ENCODE assay signal across 8 cellular contexts in the genomic region with DNA sequence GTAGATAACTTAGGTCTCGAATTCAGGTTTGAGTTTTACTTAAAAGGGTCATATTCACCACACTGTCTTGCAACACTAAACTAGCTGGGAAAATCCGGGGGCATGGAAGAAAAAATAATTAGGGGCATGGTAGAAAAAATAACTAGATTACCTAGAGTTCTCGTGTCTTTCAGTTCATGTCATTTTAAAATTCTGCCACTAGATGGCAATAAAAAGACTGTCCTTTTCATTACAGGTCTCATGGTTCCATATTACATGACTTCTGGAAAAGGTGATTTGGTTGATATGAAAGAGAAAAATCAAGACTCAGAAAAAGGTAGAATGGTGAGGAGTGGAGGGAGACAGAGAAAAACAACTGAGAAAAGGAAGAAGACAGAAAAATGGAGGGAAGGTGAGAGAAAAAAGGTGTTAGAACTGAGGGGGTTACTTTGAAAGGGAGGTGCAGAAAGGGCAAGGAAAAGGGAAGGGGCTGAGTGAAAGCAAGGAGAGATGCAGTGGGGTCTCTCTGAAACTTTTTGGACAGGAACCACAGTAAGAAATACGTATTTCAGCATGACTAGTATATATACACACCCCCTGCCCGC.
A peak's percentile ranks its signal among the peaks of the same experiment; 100 is the strongest.
DNase-seq lines count a peak whose midpoint lies in the region; ATAC-seq, FAIRE-seq and TF ChIP-seq lines count a peak whose summit lies in the region.

No MANE protein-coding gene starts in this region.

- H4K20me1 ChIP-seq in IMR-90 (ENCODE audit: insufficient read depth, low read length) (no peaks in the 10 kb centered on the region), SK-N-SH (ENCODE audit: insufficient read depth) (no peaks in the 10 kb centered on the region)

- H3K4me3 ChIP-seq in IMR-90 (ENCODE audit: insufficient read depth, low read depth, low read length) (no peak overlapping the region), SK-N-SH (ENCODE audit: low read depth in 2 of 2, low read length in 1 of 2) (no peak overlapping the region), parathyroid adenoma (ENCODE audit: low read depth, low read length) (no peak overlapping the region)

- no peak for TF ChIP-seq POLR2A in IMR-90 (IDR thresholded peaks at IDR 0.05; ENCODE audit: low read depth, low read length)

- no peak overlapping the region for H3K4me2 ChIP-seq in IMR-90 (ENCODE audit: low read depth, low read length)
- no peak overlapping the region for H3K4me2 ChIP-seq in SK-N-SH
- no peak overlapping the region for H3K4me2 ChIP-seq in parathyroid adenoma (ENCODE audit: low read length)

- peak; percentile 70 for TF ChIP-seq RAD21 in IMR-90 (IDR thresholded peaks at IDR 0.05; ENCODE audit: low read length)
- peak; percentile 85 for TF ChIP-seq RAD21 in SK-N-SH (IDR thresholded peaks at IDR 0.05; ENCODE audit: low read length)

- H2AK9ac ChIP-seq in IMR-90 (replicated peaks; ENCODE audit: low read depth, low read length, poor library complexity), result no peak overlapping the region

- no peak for TF ChIP-seq EP300 in SK-N-SH (IDR thresholded peaks at IDR 0.05; ENCODE audit: borderline replicate concordance in 1 of 2, low read depth in 1 of 2, low read length in 1 of 2)

- H2BK120ac ChIP-seq in IMR-90 (ENCODE audit: low read depth, low read length), result no peak overlapping the region

- H3K9me3 ChIP-seq in IMR-90 (ENCODE audit: control insufficient read depth, insufficient read depth, low read length) (no peaks in the 10 kb centered on the region), SK-N-SH (no peaks in the 10 kb centered on the region), parathyroid adenoma (ENCODE audit: control insufficient read depth, low read length) (no peaks in the 10 kb centered on the region)

- TF ChIP-seq CTCF in D721Med (IDR thresholded peaks at IDR 0.05; ENCODE audit: insufficient read depth, missing control alignments) (peak; percentile 65), IMR-90 (conservative IDR thresholded peaks at IDR 0.05; ENCODE audit: low read depth, low read length) (peak; percentile 63), SK-N-SH (IDR thresholded peaks at IDR 0.05) (peak; percentile 76), parathyroid adenoma (IDR thresholded peaks at IDR 0.05) (peak; percentile 60)

- no peak overlapping the region for H4K8ac ChIP-seq in IMR-90 (ENCODE audit: low read depth in 2 of 2, low read length in 2 of 2)

- dilution Hi-C loops in IMR-90 (cut with HindIII; ENCODE audit: low sequenced_read_pairs, unreplicated experiment), result no loop called here

- H3K79me1 ChIP-seq in IMR-90 (ENCODE audit: low read depth in 1 of 2, low read length in 2 of 2), result peaks cover 13 to 33% of the 10 kb centered on the region in 2 experiments

- H3K27me3 ChIP-seq in IMR-90 (ENCODE audit: control insufficient read depth, insufficient read depth, low read length) (no peaks in the 10 kb centered on the region), SK-N-SH (ENCODE audit: insufficient read depth) (no peaks in the 10 kb centered on the region), parathyroid adenoma (ENCODE audit: control insufficient read depth, insufficient read depth, low read length) (no peaks in the 10 kb centered on the region)

- no peak overlapping the region for H3K23ac ChIP-seq in IMR-90 (ENCODE audit: low read depth, low read length)

- H3K4ac ChIP-seq in IMR-90 (ENCODE audit: low read depth, low read length), result no peak overlapping the region

- no peak overlapping the region for H4K5ac ChIP-seq in IMR-90 (ENCODE audit: low read depth, low read length)

- BruUV-seq in IMR-90 (replicated peaks; lab: Mats Ljungman, UMichigan), result no TSS peak

- H3K79me2 ChIP-seq in SK-N-SH (ENCODE audit: insufficient read depth) (peaks cover 6% of the 10 kb centered on the region; the same call in 1 of the 2 replicates), parathyroid adenoma (no peaks in the 10 kb centered on the region)

- DNase-seq in D721Med (ENCODE audit: insufficient read length, low spot score) (no peak), GM19239 (ENCODE audit: insufficient read length, low spot score) (no peak), IMR-90 (peak; percentile 56), SK-N-SH (peak; percentile 33), fibroblast of peridontal ligament (ENCODE audit: extremely low read depth) (peak; percentile 73)
- no peak for DNase-seq in stimulated activated CD4-positive, alpha-beta T cell treated with anti-CD3 and anti-CD28 coated beads, Interleukin-1b, Interleukin-23, amount 100 ng/mL, for 48 hours

- H3K9me1 ChIP-seq in IMR-90 (ENCODE audit: insufficient read depth, low read length), result peaks cover 8% of the 10 kb centered on the region; the same call in 1 of the 2 replicates

- no peak overlapping the region for H3K18ac ChIP-seq in IMR-90 (ENCODE audit: low read depth, low read length)

- peak; percentile 97 for FAIRE-seq in D721Med (lab: Jason Lieb, UNC)
- peak; percentile 91 for FAIRE-seq in GM19239 (lab: Jason Lieb, UNC)

- ATAC-seq in IMR-90 (ENCODE audit: low read depth) (peak; percentile 79; the same call in 1 of the 2 replicates), GM18519 (IDR thresholded peaks at IDR 0.05; ENCODE audit: low FRiP score, unreplicated experiment) (no peak)

- intact Hi-C loops in IMR-90 (cut with micrococcal nuclease), result loop anchor here (1.0 to 10.0 kb wide), 4 partner anchors 110 to 1384 kb away; a partner anchor contains a TSS

- no peak overlapping the region for H3K56ac ChIP-seq in IMR-90 (ENCODE audit: extremely low read depth, insufficient read depth, low read length)

- H4K91ac ChIP-seq in IMR-90 (ENCODE audit: insufficient read depth, low read depth, low read length), result no peak overlapping the region

- H3K4me1 ChIP-seq in IMR-90 (ENCODE audit: control insufficient read depth, insufficient read depth, low read length) (peaks cover 6% of the 10 kb centered on the region), SK-N-SH (ENCODE audit: control insufficient read depth in 1 of 2, insufficient read depth in 2 of 2, low read depth in 1 of 2, low read length in 1 of 2) (peaks cover 8 to 9% of the 10 kb centered on the region in 2 experiments; a peak in 3 of 4 replicates), parathyroid adenoma (no peaks in the 10 kb centered on the region)

- no peak overlapping the region; the same call in 1 of the 2 replicates for H2BK20ac ChIP-seq in IMR-90 (ENCODE audit: low read depth, low read length)

- no peaks in the 10 kb centered on the region for H3K9me2 ChIP-seq in SK-N-SH

- H2AFZ ChIP-seq in IMR-90 (replicated peaks; ENCODE audit: low read length, poor library complexity), result no peak overlapping the region
- no peak overlapping the region for H2AFZ ChIP-seq in SK-N-SH (ENCODE audit: low read depth)
- no peak overlapping the region for H2AFZ ChIP-seq in parathyroid adenoma

- no peak overlapping the region for H2AK5ac ChIP-seq in IMR-90 (ENCODE audit: low read depth, low read length)

- H3K27ac ChIP-seq in IMR-90 (ENCODE audit: insufficient read depth, low read length) (no peak overlapping the region), SK-N-SH (ENCODE audit: low read depth in 2 of 2, low read length in 1 of 2) (peak overlapping the region in 1 of 2 experiments; percentile 69; a peak in 2 of 4 replicates), parathyroid adenoma (no peak overlapping the region)

- no peak overlapping the region for H3K14ac ChIP-seq in IMR-90 (replicated peaks; ENCODE audit: low read depth, low read length)

- in situ Hi-C loops in IMR-90 (cut with MboI; ENCODE audit: low sequenced_read_pairs), result loop anchor here (25.0 kb wide), 1 partner anchor 452 kb away; no protein-coding TSS in a partner anchor

- H3K9ac ChIP-seq in IMR-90 (ENCODE audit: low read depth, low read length), result no peak overlapping the region
- no peak overlapping the region for H3K9ac ChIP-seq in SK-N-SH
- H3K9ac ChIP-seq in parathyroid adenoma, result no peak overlapping the region

- no CpG with 5 or more reads among the region's 5 CpGs for WGBS in IMR-90 (ENCODE audit: extremely low coverage in 2 of 2, insufficient read length in 1 of 2), 2 experiments
- 33% methylated on average over 5 of the region's 5 CpGs for WGBS in SK-N-SH (ENCODE audit: low lambda C conversion rate)

- POLR2A ChIA-PET in IMR-90 (lab: Charles Lee; ENCODE audit: unreplicated experiment), result no interaction called here
- POLR2A ChIA-PET in SK-N-SH (lab: Yijun Ruan, JAX), result no interaction called here

- no peaks in the 10 kb centered on the region for H3F3A ChIP-seq in SK-N-SH (replicated peaks; ENCODE audit: insufficient read depth)

- H2BK15ac ChIP-seq in IMR-90 (ENCODE audit: low read depth, low read length), result no peak overlapping the region

- H3K36me3 ChIP-seq in IMR-90 (ENCODE audit: control insufficient read depth, insufficient read depth, low read length) (no peaks in the 10 kb centered on the region), SK-N-SH (replicated peaks in 1 of 2; ENCODE audit: control insufficient read depth in 1 of 2, insufficient read depth in 2 of 2, low read length in 1 of 2) (no peaks in the 10 kb centered on the region), parathyroid adenoma (ENCODE audit: control insufficient read depth, insufficient read depth, low read length) (no peaks in the 10 kb centered on the region)

- H2BK5ac ChIP-seq in IMR-90 (ENCODE audit: low read depth, low read length, poor library complexity, severe bottlenecking), result no peak overlapping the region

- CTCF ChIA-PET in IMR-90 (lab: Yijun Ruan, JAX), result interaction anchor here (0.6 to 1.4 kb wide), 5 partner anchors 22 to 451 kb away, joined by 3 to 4 read pairs (median 3); no protein-coding TSS in a partner anchor
- CTCF ChIA-PET in SK-N-SH (lab: Yijun Ruan, JAX), result interaction anchor here (0.6 to 3.6 kb wide), 24 partner anchors 13 to 1423 kb away, joined by 3 to 29 read pairs (median 4); no protein-coding TSS in a partner anchor

TF ChIP-seq in IMR-90, 13 proteins besides CTCF, POLR2A, EP300 and RAD21:
- TF ChIP-seq SMC3 (IDR thresholded peaks at IDR 0.05; ENCODE audit: low read depth, low read length), result peak; percentile 50; the same call in 1 of the 2 replicates
- TF ChIP-seq MAFK (IDR thresholded peaks at IDR 0.05; ENCODE audit: low read depth, low read length), result no peak

TF ChIP-seq in SK-N-SH, 30 proteins besides CTCF, POLR2A, EP300 and RAD21 (continues in another document):
- TF ChIP-seq GATA2 (CRISPR knock-in tag; IDR thresholded peaks at IDR 0.05) (0 out of 2 replicates have a peak, but pooled peaks have one; percentile 25), SMC3 (IDR thresholded peaks at IDR 0.05; ENCODE audit: low read depth, low read length) (peak; percentile 60), MEF2A (IDR thresholded peaks at IDR 0.05; ENCODE audit: borderline replicate concordance, low read depth) (no peak), YY1 (IDR thresholded peaks at IDR 0.05; ENCODE audit: low read depth) (no peak), ELF1 (IDR thresholded peaks at IDR 0.05) (no peak)
- TF ChIP-seq, protein P1, sequence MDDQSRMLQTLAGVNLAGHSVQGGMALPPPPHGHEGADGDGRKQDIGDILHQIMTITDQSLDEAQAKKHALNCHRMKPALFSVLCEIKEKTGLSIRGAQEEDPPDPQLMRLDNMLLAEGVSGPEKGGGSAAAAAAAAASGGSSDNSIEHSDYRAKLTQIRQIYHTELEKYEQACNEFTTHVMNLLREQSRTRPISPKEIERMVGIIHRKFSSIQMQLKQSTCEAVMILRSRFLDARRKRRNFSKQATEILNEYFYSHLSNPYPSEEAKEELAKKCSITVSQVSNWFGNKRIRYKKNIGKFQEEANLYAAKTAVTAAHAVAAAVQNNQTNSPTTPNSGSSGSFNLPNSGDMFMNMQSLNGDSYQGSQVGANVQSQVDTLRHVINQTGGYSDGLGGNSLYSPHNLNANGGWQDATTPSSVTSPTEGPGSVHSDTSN (IDR thresholded peaks at IDR 0.05), result no peak

Comparison
In these comparisons a context has a peak if more than half of its experiments do, and no peak if none do; other contexts are left out.
1. DNase-seq: peak in IMR-90 (single experiment), SK-N-SH (single experiment) and fibroblast of peridontal ligament (single experiment); none in D721Med (single experiment), GM19239 (single experiment) and stimulated activated CD4-positive, alpha-beta T cell treated with anti-CD3 and anti-CD28 coated beads, Interleukin-1b, Interleukin-23, amount 100 ng/mL, for 48 hours (single experiment).
2. Peak in every context shown above with its lines, with median percentiles within 50 percentile points of each other: CTCF ChIP-seq.